Comparison of ENCODE assay signal across 19 cellular contexts in genomic region chr10:21359202-21359601, GRCh38.
DNase-seq lines count a peak whose midpoint lies in the region; ATAC-seq, FAIRE-seq and TF ChIP-seq lines count a peak whose summit lies in the region.
"Had no signal": no experiment of that assay in that cellular context is flagged by ENCODE, and none has a peak within 500 bp of the region (broad histone marks: within the 10 kb centered on the region; RNA-seq: fewer than 3 reads in every experiment).

No MANE protein-coding gene starts in this region.

- no peak overlapping the region for H2BK15ac ChIP-seq in mesenchymal stem cell (ENCODE audit: low read depth, poor library complexity, severe bottlenecking)

- H3K4me3 ChIP-seq in HEK293 (ENCODE audit: low read depth, low read length), result no peak overlapping the region
- H3K4me3 ChIP-seq in mesenchymal stem cell (ENCODE audit: insufficient read depth in 1 of 2, low read depth in 1 of 2, low read length in 2 of 2), result no peak overlapping the region
- H3K4me3 ChIP-seq in smooth muscle cell, result no peak overlapping the region
- no peak overlapping the region for H3K4me3 ChIP-seq in pancreas
- H3K4me3 ChIP-seq in right atrium auricular region, result no peak overlapping the region
- H3K4me3 ChIP-seq: GM23248, MG63 had no signal

- H3K9ac ChIP-seq in mesenchymal stem cell (ENCODE audit: low read length), result no peak overlapping the region
- no peak overlapping the region for H3K9ac ChIP-seq in smooth muscle cell (ENCODE audit: low read depth)
- H3K9ac ChIP-seq: GM23248, SK-N-SH had no signal

- no peaks in the 10 kb centered on the region for H3K9me3 ChIP-seq in HEK293 (ENCODE audit: control insufficient read depth, insufficient read depth, low read depth, low read length)
- H3K9me3 ChIP-seq in mesenchymal stem cell (ENCODE audit: control insufficient read depth, low read length), result no peaks in the 10 kb centered on the region
- H3K9me3 ChIP-seq in smooth muscle cell (replicated peaks; ENCODE audit: low read depth), result no peaks in the 10 kb centered on the region
- H3K9me3 ChIP-seq in pancreas, result no peaks in the 10 kb centered on the region
- H3K9me3 ChIP-seq in right atrium auricular region, result no peaks in the 10 kb centered on the region
- H3K9me3 ChIP-seq: Caco-2, MG63, SK-N-SH had no signal

- DNase-seq in mesenchymal stem cell (no peak), smooth muscle cell (lab: John Stamatoyannopoulos, UW; ENCODE audit: unreplicated experiment) (no peak), SHP77 (lab: John Stamatoyannopoulos, UW) (no peak), pancreas (no peak), right atrium auricular region (ENCODE audit: low spot score) (no peak)
- no peak for DNase-seq in activated CD8-positive, alpha-beta memory T cell treated with anti-CD3 and anti-CD28 coated beads for 24 hours
- DNase-seq: Caco-2; CD8-positive, alpha-beta T cell; GM23248; H9; KBM-7; MG63; NCI-H2029; NCI-H446 treated with DMSO at 0.1 percent for 48 hours; NCI-H69; SK-N-SH had no signal

- H2BK5ac ChIP-seq in mesenchymal stem cell (ENCODE audit: low read depth, low read length, poor library complexity, severe bottlenecking), result no peak overlapping the region

- CTCF ChIA-PET in HEK293 (lab: Yijun Ruan, JAX), result interaction anchor here (0.9 kb wide), 1 partner anchor 9 kb away, joined by 3 read pairs; no protein-coding TSS in a partner anchor

- H4K91ac ChIP-seq in mesenchymal stem cell (ENCODE audit: low read length), result no peak overlapping the region

- POLR2A ChIA-PET in HEK293 (lab: Yijun Ruan, JAX), result no interaction called here

- H3K79me1 ChIP-seq in mesenchymal stem cell (replicated peaks; ENCODE audit: low read length, poor library complexity, severe bottlenecking), result no peaks in the 10 kb centered on the region

- ATAC-seq in pancreas, result no peak
- ATAC-seq: CD8-positive, alpha-beta T cell had no signal

- no peak overlapping the region for H4K8ac ChIP-seq in mesenchymal stem cell (ENCODE audit: low read length)

- intact Hi-C loops in pancreas (cut with DNase I), result no loop called here

- H2BK12ac ChIP-seq in mesenchymal stem cell (ENCODE audit: low read length in 2 of 2), result no peak overlapping the region

- H3K79me2 ChIP-seq in smooth muscle cell (ENCODE audit: low read depth), result no peaks in the 10 kb centered on the region

- no peak overlapping the region for H2BK120ac ChIP-seq in mesenchymal stem cell (ENCODE audit: low read depth, low read length)

- no peak overlapping the region for H3K14ac ChIP-seq in mesenchymal stem cell (ENCODE audit: low read length in 2 of 2)

- H2AK5ac ChIP-seq in mesenchymal stem cell (ENCODE audit: low read length, severe bottlenecking), result peak overlapping the region; percentile 65

- no peak overlapping the region for H3K4me2 ChIP-seq in mesenchymal stem cell (ENCODE audit: low read length, poor library complexity, severe bottlenecking)
- no peak overlapping the region for H3K4me2 ChIP-seq in smooth muscle cell
- H3K4me2 ChIP-seq: SK-N-SH had no signal

- no peaks in the 10 kb centered on the region for H3K36me3 ChIP-seq in HEK293 (ENCODE audit: control insufficient read depth in 2 of 2, insufficient read depth in 1 of 2, low read length in 2 of 2)
- no peaks in the 10 kb centered on the region for H3K36me3 ChIP-seq in mesenchymal stem cell (ENCODE audit: control insufficient read depth in 1 of 2, insufficient read depth in 2 of 2, low read depth in 1 of 2, low read length in 2 of 2)
- no peaks in the 10 kb centered on the region for H3K36me3 ChIP-seq in smooth muscle cell (ENCODE audit: low read depth)
- no peaks in the 10 kb centered on the region for H3K36me3 ChIP-seq in pancreas
- no peaks in the 10 kb centered on the region for H3K36me3 ChIP-seq in right atrium auricular region
- H3K36me3 ChIP-seq: MG63 had no signal

- no peak overlapping the region for H3K4ac ChIP-seq in mesenchymal stem cell (ENCODE audit: low read depth in 1 of 2, low read length in 2 of 2)

- no peaks in the 10 kb centered on the region for H4K20me1 ChIP-seq in smooth muscle cell (ENCODE audit: low read depth)

- H3K27me3 ChIP-seq in mesenchymal stem cell (ENCODE audit: control insufficient read depth in 1 of 2, insufficient read depth in 1 of 2, low read length in 2 of 2) (no peaks in the 10 kb centered on the region), smooth muscle cell (ENCODE audit: low read depth) (no peaks in the 10 kb centered on the region), pancreas (no peaks in the 10 kb centered on the region), right atrium auricular region (no peaks in the 10 kb centered on the region)
- H3K27me3 ChIP-seq: MG63 had no signal

- no peak for TF ChIP-seq CTCF in HEK293 (tag by site-specific recombination; IDR thresholded peaks at IDR 0.05)
- no peak for TF ChIP-seq CTCF in smooth muscle cell (IDR thresholded peaks at IDR 0.05; ENCODE audit: borderline replicate concordance, insufficient read depth, poor library complexity, severe bottlenecking)
- TF ChIP-seq CTCF in pancreas (IDR thresholded peaks at IDR 0.05), result no peak
- TF ChIP-seq CTCF in right atrium auricular region (IDR thresholded peaks at IDR 0.05), result no peak

- peak; percentile 92 for FAIRE-seq in TTC549 (lab: Jason Lieb, UNC)
- FAIRE-seq in pancreas (lab: Jason Lieb, UNC), result no peak

- H3F3A ChIP-seq in smooth muscle cell (ENCODE audit: low read depth), result peaks cover 12% of the 10 kb centered on the region

- H3K27ac ChIP-seq in HEK293 (ENCODE audit: extremely low read depth, low read depth, low read length) (no peak overlapping the region), mesenchymal stem cell (ENCODE audit: low read length, poor library complexity, severe bottlenecking) (no peak overlapping the region), smooth muscle cell (ENCODE audit: low read depth) (no peak overlapping the region), pancreas (no peak overlapping the region), right atrium auricular region (no peak overlapping the region)
- H3K27ac ChIP-seq: C4-2B, GM23248 had no signal

- H3K4me1 ChIP-seq in HEK293 (ENCODE audit: control insufficient read depth, insufficient read depth, low read length) (peaks cover 21% of the 10 kb centered on the region), mesenchymal stem cell (ENCODE audit: control insufficient read depth, insufficient read depth, low read depth, low read length) (no peaks in the 10 kb centered on the region), smooth muscle cell (ENCODE audit: low read depth) (peaks cover 11% of the 10 kb centered on the region), pancreas (no peaks in the 10 kb centered on the region), right atrium auricular region (peaks cover 0 to 14% of the 10 kb centered on the region in 2 donors)

- no peak overlapping the region for H3K18ac ChIP-seq in mesenchymal stem cell (ENCODE audit: low read depth in 1 of 2, low read length in 2 of 2)

- H3K23ac ChIP-seq in mesenchymal stem cell (ENCODE audit: low read length in 2 of 2), result no peak overlapping the region

- no peak overlapping the region for H2AFZ ChIP-seq in mesenchymal stem cell (ENCODE audit: low read depth, low read length)
- H2AFZ ChIP-seq in smooth muscle cell (ENCODE audit: low read depth), result peak overlapping the region; percentile 42
- H2AFZ ChIP-seq: GM23248 had no signal

- 94% methylated on average over 1 of the region's 2 CpGs for WGBS in mesenchymal stem cell
- 73% methylated on average over 2 of the region's 2 CpGs for WGBS in smooth muscle cell (ENCODE audit: low lambda C conversion rate)
- 71 to 76% methylated on average over 2 of the region's 2 CpGs for WGBS in pancreas, 2 donors

TF ChIP-seq in HEK293, 187 proteins besides CTCF, POLR2A, EP300 and RAD21 (continues in another document):
- no peak for TF ChIP-seq ZNF391 (tag by site-specific recombination; IDR thresholded peaks at IDR 0.05; ENCODE audit: borderline replicate concordance, low read depth)
- TF ChIP-seq ZNF768 (tag by site-specific recombination; IDR thresholded peaks at IDR 0.05), result no peak
- no peak for TF ChIP-seq ZNF16 (tag by site-specific recombination; IDR thresholded peaks at IDR 0.05; ENCODE audit: low read depth)
- TF ChIP-seq KLF8 (tag by site-specific recombination; IDR thresholded peaks at IDR 0.05), result no peak
- no peak for TF ChIP-seq ZNF292 (tag by site-specific recombination; IDR thresholded peaks at IDR 0.05; ENCODE audit: borderline replicate concordance, low read depth)
- TF ChIP-seq TRIM28 (IDR thresholded peaks at IDR 0.05; ENCODE audit: borderline replicate concordance, low read length), result 0 out of 2 replicates have a peak, but pooled peaks have one; percentile 19
- TF ChIP-seq, protein P1, sequence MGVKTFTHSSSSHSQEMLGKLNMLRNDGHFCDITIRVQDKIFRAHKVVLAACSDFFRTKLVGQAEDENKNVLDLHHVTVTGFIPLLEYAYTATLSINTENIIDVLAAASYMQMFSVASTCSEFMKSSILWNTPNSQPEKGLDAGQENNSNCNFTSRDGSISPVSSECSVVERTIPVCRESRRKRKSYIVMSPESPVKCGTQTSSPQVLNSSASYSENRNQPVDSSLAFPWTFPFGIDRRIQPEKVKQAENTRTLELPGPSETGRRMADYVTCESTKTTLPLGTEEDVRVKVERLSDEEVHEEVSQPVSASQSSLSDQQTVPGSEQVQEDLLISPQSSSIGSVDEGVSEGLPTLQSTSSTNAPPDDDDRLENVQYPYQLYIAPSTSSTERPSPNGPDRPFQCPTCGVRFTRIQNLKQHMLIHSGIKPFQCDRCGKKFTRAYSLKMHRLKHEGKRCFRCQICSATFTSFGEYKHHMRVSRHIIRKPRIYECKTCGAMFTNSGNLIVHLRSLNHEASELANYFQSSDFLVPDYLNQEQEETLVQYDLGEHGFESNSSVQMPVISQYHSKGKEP (tag by site-specific recombination; IDR thresholded peaks at IDR 0.05), result 0 out of 2 replicates have a peak, but pooled peaks have one; percentile 3
- peak; percentile 73; the same call in 1 of the 2 replicates for TF ChIP-seq OSR2 (tag by site-specific recombination; IDR thresholded peaks at IDR 0.05)
- no peak for TF ChIP-seq SCRT2 (tag by site-specific recombination; IDR thresholded peaks at IDR 0.05)
- TF ChIP-seq ELK4 (IDR thresholded peaks at IDR 0.05; ENCODE audit: borderline replicate concordance, low read depth, low read length), result no peak
- TF ChIP-seq ZNF10 (tag by site-specific recombination; IDR thresholded peaks at IDR 0.05), result no peak
